Comparison of ENCODE assay signal across 1 cellular context in genomic region chr22:24289138-24289537, GRCh38.
TF ChIP-seq lines count a peak whose summit lies in the region.

No MANE protein-coding gene starts in this region.

TF ChIP-seq in GM23338, 12 proteins besides CTCF, POLR2A, EP300 and RAD21 (continued from another document):
- TF ChIP-seq ZNF462 (CRISPR knock-in tag; IDR thresholded peaks at IDR 0.05) (no peak), ZNF114 (CRISPR knock-in tag; IDR thresholded peaks at IDR 0.05) (no peak)
